23 cellular contexts compared by ENCODE assay signal in the genomic region with DNA sequence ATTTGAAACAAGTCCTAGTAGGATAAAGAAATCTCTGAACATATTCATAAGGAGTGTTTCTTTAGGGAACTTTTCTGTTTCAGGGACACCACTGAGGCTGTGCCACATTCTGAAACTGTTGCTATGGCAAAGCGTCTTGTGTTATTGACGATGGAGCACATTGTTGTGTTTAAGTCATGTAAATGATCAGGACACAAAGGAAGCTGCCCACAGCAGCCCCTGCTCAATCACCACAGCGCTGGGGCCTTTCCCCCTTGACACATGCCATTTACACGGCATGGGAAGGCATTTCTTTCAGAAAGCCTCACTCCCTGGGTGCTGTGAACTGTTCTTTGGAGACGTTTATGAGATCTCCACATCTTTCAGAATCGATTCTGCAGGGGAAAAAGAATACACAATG. TPM values are rescaled to one million over a fixed set of nuclear protein-coding genes. Genes with fewer than 3 reads are reported as not detected.
"Had no signal": no experiment of that assay in that cellular context is flagged by ENCODE, and none has a peak within 500 bp of the region (broad histone marks: within the 10 kb centered on the region; RNA-seq: fewer than 3 reads in every experiment).

No MANE protein-coding gene starts in this region.

- H3K27ac Mint-ChIP-seq: activated CD4-positive, alpha-beta T cell treated with anti-CD3 and anti-CD28 coated beads, Interleukin-2, amount 10 ng/mL, durations not matched to agents 24 days and 14 days; activated CD8-positive, alpha-beta T cell treated with anti-CD3 and anti-CD28 coated beads, Interleukin-2, amount 10 ng/mL, durations not matched to agents 7 days and 5 days; activated T-cell treated with anti-CD3 and anti-CD28 coated beads, Interleukin-2, amount 50 U/mL, for 24 hours; activated T-helper 2 cell treated with anti-CD3 and anti-CD28 coated beads, Interferon-gamma antibody, Interleukin-2, Interleukin-4, amounts not matched to agents 10 μg/mL and 5 μg/mL and 100 μg/mL, durations not matched to agents 14 hours and 24 hours and 36 hours; memory B cell; naive thymus-derived CD4-positive, alpha-beta T cell; stimulated activated naive B cell treated with anti-CD40 and anti-IgM and Interleukin-4, amounts not matched to agents 10 μg/mL and 1 μg/mL and 100 μg/mL, for 72 hours; T-cell had no signal

- DNase-seq: activated CD4-positive, alpha-beta T cell treated with anti-CD3 and anti-CD28 coated beads, Interleukin-2, amount 10 ng/mL, durations not matched to agents 24 days and 14 days; activated CD4-positive, CD25-positive, alpha-beta regulatory T cell; activated CD8-positive, alpha-beta T cell treated with anti-CD3 and anti-CD28 coated beads, Interleukin-2, amount 10 ng/mL, durations not matched to agents 7 days and 5 days; activated naive CD4-positive, alpha-beta T cell treated with Interleukin-2 at 50 U/mL for 16 hours; activated T-cell treated with anti-CD3 and anti-CD28 coated beads, Interleukin-2, amount 50 U/mL, for 24 hours; brain microvascular endothelial cell; central memory CD4-positive, alpha-beta T cell; colonic mucosa; erythroblast; foreskin melanocyte; glutamatergic neuron; hippocampal formation; naive thymus-derived CD4-positive, alpha-beta T cell; nucleus accumbens; spleen; stimulated activated CD4-positive, alpha-beta T cell treated with anti-CD3 and anti-CD28 coated beads, Interleukin-4, amount 100 ng/mL, for 4 hours; stimulated activated naive B cell treated with anti-CD40 and anti-IgM and Interleukin-4, amounts not matched to agents 10 μg/mL and 1 μg/mL and 100 μg/mL, for 72 hours; T-cell; T-helper 9 cell; upper lobe of left lung had no signal

- H3K4me1 ChIP-seq: colonic mucosa, spleen, upper lobe of left lung had no signal

- H3K9me3 Mint-ChIP-seq: activated CD4-positive, alpha-beta T cell treated with anti-CD3 and anti-CD28 coated beads, Interleukin-2, amount 10 ng/mL, durations not matched to agents 24 days and 14 days; activated T-helper 2 cell treated with anti-CD3 and anti-CD28 coated beads, Interferon-gamma antibody, Interleukin-2, Interleukin-4, amounts not matched to agents 10 μg/mL and 5 μg/mL and 100 μg/mL, durations not matched to agents 14 hours and 24 hours and 36 hours had no signal

- H3K4me3 Mint-ChIP-seq: activated CD4-positive, alpha-beta T cell treated with anti-CD3 and anti-CD28 coated beads, Interleukin-2, amount 10 ng/mL, durations not matched to agents 24 days and 14 days; activated CD8-positive, alpha-beta T cell treated with anti-CD3 and anti-CD28 coated beads, Interleukin-2, amount 10 ng/mL, durations not matched to agents 7 days and 5 days; activated T-cell treated with anti-CD3 and anti-CD28 coated beads, Interleukin-2, amount 50 U/mL, for 24 hours; memory B cell; naive thymus-derived CD4-positive, alpha-beta T cell; stimulated activated naive B cell treated with anti-CD40 and anti-IgM and Interleukin-4, amounts not matched to agents 10 μg/mL and 1 μg/mL and 100 μg/mL, for 72 hours; T-cell had no signal

- H3K36me3 ChIP-seq: brain microvascular endothelial cell, colonic mucosa, spleen, thoracic aorta, upper lobe of left lung had no signal

- H3K27me3 ChIP-seq: brain microvascular endothelial cell, colonic mucosa, upper lobe of left lung had no signal

- H3K4me3 ChIP-seq: colonic mucosa, spleen, thoracic aorta, upper lobe of left lung had no signal

- H3K27me3 Mint-ChIP-seq: activated CD4-positive, alpha-beta T cell treated with anti-CD3 and anti-CD28 coated beads, Interleukin-2, amount 10 ng/mL, durations not matched to agents 24 days and 14 days; memory B cell; naive thymus-derived CD4-positive, alpha-beta T cell had no signal

- ATAC-seq: activated CD8-positive, alpha-beta T cell treated with anti-CD3 and anti-CD28 coated beads, Interleukin-2, amount 10 ng/mL, durations not matched to agents 7 days and 5 days; naive thymus-derived CD4-positive, alpha-beta T cell; stimulated activated naive B cell treated with anti-CD40 and anti-IgM and Interleukin-4, amounts not matched to agents 10 μg/mL and 1 μg/mL and 100 μg/mL, for 72 hours; T-cell had no signal

- H3K36me3 Mint-ChIP-seq: memory B cell; naive thymus-derived CD4-positive, alpha-beta T cell; stimulated activated naive B cell treated with anti-CD40 and anti-IgM and Interleukin-4, amounts not matched to agents 10 μg/mL and 1 μg/mL and 100 μg/mL, for 72 hours; T-cell had no signal

- H3K27ac ChIP-seq: brain microvascular endothelial cell, colonic mucosa, spleen, thoracic aorta, upper lobe of left lung had no signal

- H3K9me3 ChIP-seq: colonic mucosa, thoracic aorta had no signal

- H3K4me1 Mint-ChIP-seq: activated CD4-positive, alpha-beta T cell treated with anti-CD3 and anti-CD28 coated beads, Interleukin-2, amount 10 ng/mL, durations not matched to agents 24 days and 14 days; memory B cell; naive thymus-derived CD4-positive, alpha-beta T cell; stimulated activated naive B cell treated with anti-CD40 and anti-IgM and Interleukin-4, amounts not matched to agents 10 μg/mL and 1 μg/mL and 100 μg/mL, for 72 hours; T-cell had no signal

RNA-seq across cellular contexts. Expression of gene MID1, which starts 39.8 kb away (rescaled TPM):
- total RNA-seq: activated CD4-positive, alpha-beta T cell treated with anti-CD3 and anti-CD28 coated beads, Interleukin-2, amount 10 ng/mL, durations not matched to agents 24 days and 14 days had no signal
